ENCODE assay signal across 24 cellular contexts in the genomic region with DNA sequence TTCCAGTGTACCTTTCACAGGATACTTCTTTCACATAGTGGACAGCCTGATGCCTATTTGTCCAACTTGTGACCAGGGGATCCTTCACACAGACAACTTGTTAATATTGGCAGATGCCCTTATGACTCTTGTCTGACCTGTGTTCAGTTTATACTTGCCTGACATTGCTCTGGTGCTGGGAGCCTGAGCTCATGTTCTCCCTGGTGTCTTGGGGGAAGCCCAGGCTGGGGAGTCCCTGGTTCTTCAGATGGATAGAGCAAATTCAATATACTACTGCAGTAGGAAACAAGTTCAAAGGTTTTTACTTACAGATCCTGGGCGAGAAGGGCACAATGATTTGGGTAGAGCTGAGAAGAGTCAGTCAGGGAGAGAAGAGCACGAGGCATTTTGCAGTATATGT.
DNase-seq lines count a peak whose midpoint lies in the region; ATAC-seq and TF ChIP-seq lines count a peak whose summit lies in the region.
"Had no signal": no experiment of that assay in that cellular context is flagged by ENCODE, and none has a peak within 500 bp of the region (broad histone marks: within the 10 kb centered on the region; RNA-seq: fewer than 3 reads in every experiment).

No MANE protein-coding gene starts in this region.

- no peaks in the 10 kb centered on the region for H3F3A ChIP-seq in SK-N-SH (replicated peaks; ENCODE audit: insufficient read depth)

- TF ChIP-seq EP300 in SK-N-SH (IDR thresholded peaks at IDR 0.05; ENCODE audit: borderline replicate concordance in 1 of 2, low read depth in 1 of 2, low read length in 1 of 2) = no peak

- peak; percentile 6 for DNase-seq in GM10248 (ENCODE audit: extremely low spot score)
- DNase-seq in HK-2 (ENCODE audit: unreplicated experiment) = no peak
- DNase-seq in GM10266 (ENCODE audit: extremely low spot score) = no peak
- DNase-seq in SK-N-SH = no peak
- DNase-seq: ACHN; CD4-positive, alpha-beta T cell; COR-L47; DMS 273 treated with DMSO at 0.1 percent for 48 hours; DMS79 treated with DMSO at 0.1 percent for 48 hours; H9; HFFc6; Kasumi-1; MG63; NCI-H1417 treated with DMSO at 0.1 percent for 48 hours; NCI-H187; NCI-H446; NCI-H526 had no signal

- H3K36me3 ChIP-seq in SK-N-SH (replicated peaks in 1 of 2; ENCODE audit: control insufficient read depth in 1 of 2, insufficient read depth in 2 of 2, low read length in 1 of 2) = no peaks in the 10 kb centered on the region
- H3K36me3 ChIP-seq: BLaER1, MG63, SJSA1 had no signal

- H3K79me2 ChIP-seq in SK-N-SH (ENCODE audit: insufficient read depth) = no peaks in the 10 kb centered on the region

- H3K9me2 ChIP-seq in SK-N-SH = no peaks in the 10 kb centered on the region

- TF ChIP-seq RAD21 in SK-N-SH (IDR thresholded peaks at IDR 0.05; ENCODE audit: low read length) = no peak

- 0% methylated on average over 2 of the region's 2 CpGs for WGBS in SK-N-SH (ENCODE audit: low lambda C conversion rate)

- H2AFZ ChIP-seq in SK-N-SH (ENCODE audit: low read depth) = no peak overlapping the region

- ATAC-seq in GM19023 (IDR thresholded peaks at IDR 0.05; ENCODE audit: unreplicated experiment) (peak; percentile 84), HG02642 (IDR thresholded peaks at IDR 0.05; ENCODE audit: poor library complexity, unreplicated experiment) (peak; percentile 67), HG03039 (IDR thresholded peaks at IDR 0.05; ENCODE audit: unreplicated experiment) (peak; percentile 65)
- no peak for ATAC-seq in activated CD4-positive, CD25-positive, alpha-beta regulatory T cell treated with anti-CD3 and anti-CD28 coated beads, Interleukin-2, amount 50 U/mL, for 24 hours

- H3K4me1 ChIP-seq in SK-N-SH (ENCODE audit: control insufficient read depth in 1 of 2, insufficient read depth in 2 of 2, low read depth in 1 of 2, low read length in 1 of 2) = no peaks in the 10 kb centered on the region
- H3K4me1 ChIP-seq: BLaER1, SJSA1 had no signal

- CTCF ChIA-PET in GM10248 (lab: Yijun Ruan, JAX) = interaction anchor here (1.1 to 1.4 kb wide), 2 partner anchors 9 to 10 kb away, joined by 4 read pairs; no protein-coding TSS in a partner anchor
- CTCF ChIA-PET in SK-N-SH (lab: Yijun Ruan, JAX) = no interaction called here

- POLR2A ChIA-PET in GM10248 (lab: Yijun Ruan, JAX) = no interaction called here
- POLR2A ChIA-PET in SK-N-SH (lab: Yijun Ruan, JAX) = no interaction called here

- H4K20me1 ChIP-seq in SK-N-SH (ENCODE audit: insufficient read depth) = no peaks in the 10 kb centered on the region
- H4K20me1 ChIP-seq: BLaER1 had no signal

- H3K9me3 ChIP-seq in SK-N-SH = no peaks in the 10 kb centered on the region
- H3K9me3 ChIP-seq: BLaER1, MG63, SJSA1 had no signal

- no peak overlapping the region for H3K4me2 ChIP-seq in SK-N-SH
- H3K4me2 ChIP-seq: BLaER1 had no signal

- TF ChIP-seq CTCF in GM10248 (IDR thresholded peaks at IDR 0.05; ENCODE audit: control extremely low read depth, extremely low read depth, low read depth, missing control alignments) (no peak), GM10266 (IDR thresholded peaks at IDR 0.05; ENCODE audit: control insufficient read depth, insufficient read depth, low read depth, missing control alignments) (no peak), SK-N-SH (IDR thresholded peaks at IDR 0.05) (no peak)

- H3K27me3 ChIP-seq in SK-N-SH (ENCODE audit: insufficient read depth) = no peaks in the 10 kb centered on the region
- H3K27me3 ChIP-seq: BLaER1, MG63, SJSA1 had no signal

- no peak overlapping the region for H3K9ac ChIP-seq in SK-N-SH
- H3K9ac ChIP-seq: BLaER1 had no signal

- no peak overlapping the region for H3K27ac ChIP-seq in SK-N-SH (ENCODE audit: low read depth in 2 of 2, low read length in 1 of 2)
- H3K27ac ChIP-seq: 22Rv1, BLaER1, SJSA1 had no signal

- H3K4me3 ChIP-seq in SK-N-SH (ENCODE audit: low read depth in 2 of 2, low read length in 1 of 2) = no peak overlapping the region
- H3K4me3 ChIP-seq: BLaER1, MG63, SJSA1 had no signal

TF ChIP-seq in SK-N-SH, 30 proteins besides CTCF, POLR2A, EP300 and RAD21:
- no peak for TF ChIP-seq GABPA (IDR thresholded peaks at IDR 0.05; ENCODE audit: low read depth)
- no peak for TF ChIP-seq FOSL2 (IDR thresholded peaks at IDR 0.05; ENCODE audit: borderline replicate concordance, low read depth)
- TF ChIP-seq GATA2 (CRISPR knock-in tag; IDR thresholded peaks at IDR 0.05) = no peak
- TF ChIP-seq JUND (IDR thresholded peaks at IDR 0.05) = no peak
- TF ChIP-seq SMC3 (IDR thresholded peaks at IDR 0.05; ENCODE audit: low read depth, low read length) = no peak
- no peak for TF ChIP-seq PBX3 (IDR thresholded peaks at IDR 0.05)
- TF ChIP-seq MEF2A (IDR thresholded peaks at IDR 0.05; ENCODE audit: borderline replicate concordance, low read depth) = no peak
- TF ChIP-seq SIN3A (IDR thresholded peaks at IDR 0.05; ENCODE audit: borderline replicate concordance, low read depth, low read length) = no peak
- no peak for TF ChIP-seq TCF12 (IDR thresholded peaks at IDR 0.05)
TF ChIP-seq in SK-N-SH: peak in this region for 0.

Comparison
In these comparisons a context has a peak if more than half of its experiments do, and no peak if none do; other contexts are left out.
1. ATAC-seq: peak in GM19023 (single experiment), HG02642 (single experiment) and HG03039 (single experiment); none in activated CD4-positive, CD25-positive, alpha-beta regulatory T cell treated with anti-CD3 and anti-CD28 coated beads, Interleukin-2, amount 50 U/mL, for 24 hours (0 of 2).